ENCODE assay signal across 10 cellular contexts in genomic region chrX:102470215-102470614, GRCh38. TPM values are rescaled to one million over a fixed set of nuclear protein-coding genes. Genes with fewer than 3 reads are reported as not detected.
DNase-seq lines count a peak whose midpoint lies in the region; ATAC-seq, FAIRE-seq and TF ChIP-seq lines count a peak whose summit lies in the region.
"Not testable (repeated sequence)": the region's sequence is repeated elsewhere in the genome, so short reads cannot be mapped to it uniquely, and the experiment has no call there.
"Had no signal": no experiment of that assay in that cellular context is flagged by ENCODE, and none has a peak within 500 bp of the region (broad histone marks: within the 10 kb centered on the region; RNA-seq: fewer than 3 reads in every experiment).

No MANE protein-coding gene starts in this region.

- not testable (repeated sequence) for TF ChIP-seq CTCF in D721Med (IDR thresholded peaks at IDR 0.05; ENCODE audit: insufficient read depth, missing control alignments)

- not testable (repeated sequence) for DNase-seq in D721Med (ENCODE audit: insufficient read length, low spot score); GM18507 (ENCODE audit: extremely low spot score, insufficient read length, low read depth); left lobe of liver (ENCODE audit: low spot score)

- ATAC-seq in GM21619 (IDR thresholded peaks at IDR 0.05; ENCODE audit: unreplicated experiment) = peak; percentile 47
- ATAC-seq in HG03432 (IDR thresholded peaks at IDR 0.05; ENCODE audit: unreplicated experiment) = peak; percentile 38
- ATAC-seq in left lobe of liver = peak; percentile 52

- peak; percentile 89 for FAIRE-seq in D721Med (lab: Jason Lieb, UNC)
- peak; percentile 79 for FAIRE-seq in GM18507 (lab: Jason Lieb, UNC)
- FAIRE-seq in TTC549 (lab: Jason Lieb, UNC) = peak; percentile 87
- FAIRE-seq in endometrium (lab: Jason Lieb, UNC) = peak; percentile 87

RNA-seq across cellular contexts. Expression of gene TCP11X2, which starts 1.4 kb away (rescaled TPM):
- not detected for total RNA-seq in left lobe of liver
- total RNA-seq: A172; CD4-positive, alpha-beta memory T cell; H9 had no signal

RNA-seq across cellular contexts. Expression of gene NXF2B, which starts 30.4 kb away (rescaled TPM):
- not detected for total RNA-seq in left lobe of liver
- total RNA-seq: CD4-positive, alpha-beta memory T cell; H9 had no signal

RNA-seq across cellular contexts. Expression of gene TMSB15A, which starts 46.3 kb away (rescaled TPM):
- not detected for total RNA-seq in left lobe of liver
- total RNA-seq: CD4-positive, alpha-beta memory T cell had no signal
